ENCODE assay signal across 8 cellular contexts in genomic region chr19:48543121-48543710, GRCh38. TPM values are rescaled to one million over a fixed set of nuclear protein-coding genes. Genes with fewer than 3 reads are reported as not detected.
DNase-seq lines count a peak whose midpoint lies in the region; ATAC-seq, FAIRE-seq and TF ChIP-seq lines count a peak whose summit lies in the region.
"Had no signal": no experiment of that assay in that cellular context is flagged by ENCODE, and none has a peak within 500 bp of the region (broad histone marks: within the 10 kb centered on the region; RNA-seq: fewer than 3 reads in every experiment).

No MANE protein-coding gene starts in this region.

- ATAC-seq in foreskin keratinocyte, result peak; percentile 84
- no peak for ATAC-seq in stimulated activated naive B cell treated with anti-CD40 and anti-IgM and Interleukin-4, amounts not matched to agents 10 μg/mL and 1 μg/mL and 100 μg/mL, for 72 hours (replicated peaks)
- ATAC-seq in CD8-positive, alpha-beta T cell, result no peak

- peaks cover 3 to 6% of the 10 kb centered on the region in 2 donors for H3K27me3 Mint-ChIP-seq in stimulated activated naive B cell treated with anti-CD40 and anti-IgM and Interleukin-4, amounts not matched to agents 10 μg/mL and 1 μg/mL and 100 μg/mL, for 72 hours
- H3K27me3 Mint-ChIP-seq in CD8-positive, alpha-beta T cell (ENCODE audit: low read depth), result no peaks in the 10 kb centered on the region
- H3K27me3 Mint-ChIP-seq: memory B cell had no signal

- H3K27me3 ChIP-seq in foreskin keratinocyte, result no peaks in the 10 kb centered on the region
- no peaks in the 10 kb centered on the region for H3K27me3 ChIP-seq in CD8-positive, alpha-beta T cell (ENCODE audit: insufficient read depth, low read length)

- no peaks in the 10 kb centered on the region for H3K9me3 Mint-ChIP-seq in stimulated activated naive B cell treated with anti-CD40 and anti-IgM and Interleukin-4, amounts not matched to agents 10 μg/mL and 1 μg/mL and 100 μg/mL, for 72 hours
- no peaks in the 10 kb centered on the region for H3K9me3 Mint-ChIP-seq in CD8-positive, alpha-beta T cell

- peak overlapping the region; percentile 82 for H3K27ac Mint-ChIP-seq in stimulated activated naive B cell treated with anti-CD40 and anti-IgM and Interleukin-4, amounts not matched to agents 10 μg/mL and 1 μg/mL and 100 μg/mL, for 72 hours
- H3K27ac Mint-ChIP-seq in CD8-positive, alpha-beta T cell, result no peak overlapping the region
- H3K27ac Mint-ChIP-seq: memory B cell had no signal

- no peaks in the 10 kb centered on the region for H3K36me3 Mint-ChIP-seq in stimulated activated naive B cell treated with anti-CD40 and anti-IgM and Interleukin-4, amounts not matched to agents 10 μg/mL and 1 μg/mL and 100 μg/mL, for 72 hours
- H3K36me3 Mint-ChIP-seq in CD8-positive, alpha-beta T cell, result no peaks in the 10 kb centered on the region
- H3K36me3 Mint-ChIP-seq: memory B cell had no signal

- no peak overlapping the region for H3K4me3 ChIP-seq in HEK293 (ENCODE audit: low read depth, low read length)
- no peak overlapping the region for H3K4me3 ChIP-seq in CD8-positive, alpha-beta T cell (ENCODE audit: low read depth, low read length)

- TF ChIP-seq CTCF in HEK293 (tag by site-specific recombination; IDR thresholded peaks at IDR 0.05) (no peak), foreskin keratinocyte (conservative IDR thresholded peaks at IDR 0.05) (no peak), D721Med (IDR thresholded peaks at IDR 0.05; ENCODE audit: insufficient read depth, missing control alignments) (no peak)
- no peak for TF ChIP-seq CTCF in CD8-positive, alpha-beta T cell (IDR thresholded peaks at IDR 0.05)

- DNase-seq in RPMI7951 (ENCODE audit: low read depth) (peak; percentile 75), foreskin keratinocyte (peak; percentile 75 to 89), D721Med (ENCODE audit: insufficient read length, low spot score) (no peak), NCI-H82 (lab: John Stamatoyannopoulos, UW) (no peak)
- DNase-seq in stimulated activated naive B cell treated with anti-CD40 and anti-IgM and Interleukin-4, amounts not matched to agents 10 μg/mL and 1 μg/mL and 100 μg/mL, for 72 hours, result no peak
- DNase-seq in CD8-positive, alpha-beta T cell, result no peak

- H3K36me3 ChIP-seq in HEK293 (ENCODE audit: control insufficient read depth in 2 of 2, insufficient read depth in 1 of 2, low read length in 2 of 2), result no peaks in the 10 kb centered on the region
- H3K36me3 ChIP-seq in CD8-positive, alpha-beta T cell (ENCODE audit: insufficient read depth, low read length), result no peaks in the 10 kb centered on the region

- FAIRE-seq in D721Med (lab: Jason Lieb, UNC), result no peak

- no peaks in the 10 kb centered on the region for H3K9me3 ChIP-seq in HEK293 (ENCODE audit: control insufficient read depth, insufficient read depth, low read depth, low read length)
- H3K9me3 ChIP-seq in CD8-positive, alpha-beta T cell (ENCODE audit: low read length), result no peaks in the 10 kb centered on the region

- no peak overlapping the region for H3K27ac ChIP-seq in HEK293 (ENCODE audit: extremely low read depth, low read depth, low read length)
- H3K27ac ChIP-seq in foreskin keratinocyte, result no peak overlapping the region
- H3K27ac ChIP-seq in CD8-positive, alpha-beta T cell (ENCODE audit: low read depth, low read length), result no peak overlapping the region

- H3K4me1 Mint-ChIP-seq in stimulated activated naive B cell treated with anti-CD40 and anti-IgM and Interleukin-4, amounts not matched to agents 10 μg/mL and 1 μg/mL and 100 μg/mL, for 72 hours, result no peaks in the 10 kb centered on the region
- H3K4me1 Mint-ChIP-seq in CD8-positive, alpha-beta T cell (ENCODE audit: low read depth), result no peaks in the 10 kb centered on the region
- H3K4me1 Mint-ChIP-seq: memory B cell had no signal

- CTCF ChIA-PET in HEK293 (lab: Yijun Ruan, JAX), result no interaction called here
- CTCF ChIA-PET in CD8-positive, alpha-beta T cell (lab: Charles Lee), result no interaction called here

- POLR2A ChIA-PET in HEK293 (lab: Yijun Ruan, JAX), result interaction anchor here (1.1 kb wide), 1 partner anchor 29 kb away, joined by 3 read pairs; no protein-coding TSS in a partner anchor
- POLR2A ChIA-PET in CD8-positive, alpha-beta T cell (lab: Charles Lee), result no interaction called here

- intact Hi-C loops in CD8-positive, alpha-beta T cell (cut with DNase I, micrococcal nuclease), result no loop called here

- no peak overlapping the region for H3K4me3 Mint-ChIP-seq in stimulated activated naive B cell treated with anti-CD40 and anti-IgM and Interleukin-4, amounts not matched to agents 10 μg/mL and 1 μg/mL and 100 μg/mL, for 72 hours
- H3K4me3 Mint-ChIP-seq in CD8-positive, alpha-beta T cell, result no peak overlapping the region
- H3K4me3 Mint-ChIP-seq: memory B cell had no signal

- H3K4me1 ChIP-seq in HEK293 (ENCODE audit: control insufficient read depth, insufficient read depth, low read length), result no peaks in the 10 kb centered on the region; the same call in 1 of the 2 replicates
- no peaks in the 10 kb centered on the region for H3K4me1 ChIP-seq in foreskin keratinocyte
- no peaks in the 10 kb centered on the region for H3K4me1 ChIP-seq in CD8-positive, alpha-beta T cell (ENCODE audit: insufficient read depth, low read length)

TF ChIP-seq in HEK293, 187 proteins besides CTCF, POLR2A, EP300 and RAD21 (continues in another document):
- no peak for TF ChIP-seq ZNF302 (tag by site-specific recombination; IDR thresholded peaks at IDR 0.05; ENCODE audit: low read depth)
- no peak for TF ChIP-seq ZNF23 (tag by site-specific recombination; IDR thresholded peaks at IDR 0.05; ENCODE audit: borderline replicate concordance)
- TF ChIP-seq HOXA7 (CRISPR knock-in tag; IDR thresholded peaks at IDR 0.05; ENCODE audit: borderline replicate concordance), result no peak
- TF ChIP-seq, protein P1, sequence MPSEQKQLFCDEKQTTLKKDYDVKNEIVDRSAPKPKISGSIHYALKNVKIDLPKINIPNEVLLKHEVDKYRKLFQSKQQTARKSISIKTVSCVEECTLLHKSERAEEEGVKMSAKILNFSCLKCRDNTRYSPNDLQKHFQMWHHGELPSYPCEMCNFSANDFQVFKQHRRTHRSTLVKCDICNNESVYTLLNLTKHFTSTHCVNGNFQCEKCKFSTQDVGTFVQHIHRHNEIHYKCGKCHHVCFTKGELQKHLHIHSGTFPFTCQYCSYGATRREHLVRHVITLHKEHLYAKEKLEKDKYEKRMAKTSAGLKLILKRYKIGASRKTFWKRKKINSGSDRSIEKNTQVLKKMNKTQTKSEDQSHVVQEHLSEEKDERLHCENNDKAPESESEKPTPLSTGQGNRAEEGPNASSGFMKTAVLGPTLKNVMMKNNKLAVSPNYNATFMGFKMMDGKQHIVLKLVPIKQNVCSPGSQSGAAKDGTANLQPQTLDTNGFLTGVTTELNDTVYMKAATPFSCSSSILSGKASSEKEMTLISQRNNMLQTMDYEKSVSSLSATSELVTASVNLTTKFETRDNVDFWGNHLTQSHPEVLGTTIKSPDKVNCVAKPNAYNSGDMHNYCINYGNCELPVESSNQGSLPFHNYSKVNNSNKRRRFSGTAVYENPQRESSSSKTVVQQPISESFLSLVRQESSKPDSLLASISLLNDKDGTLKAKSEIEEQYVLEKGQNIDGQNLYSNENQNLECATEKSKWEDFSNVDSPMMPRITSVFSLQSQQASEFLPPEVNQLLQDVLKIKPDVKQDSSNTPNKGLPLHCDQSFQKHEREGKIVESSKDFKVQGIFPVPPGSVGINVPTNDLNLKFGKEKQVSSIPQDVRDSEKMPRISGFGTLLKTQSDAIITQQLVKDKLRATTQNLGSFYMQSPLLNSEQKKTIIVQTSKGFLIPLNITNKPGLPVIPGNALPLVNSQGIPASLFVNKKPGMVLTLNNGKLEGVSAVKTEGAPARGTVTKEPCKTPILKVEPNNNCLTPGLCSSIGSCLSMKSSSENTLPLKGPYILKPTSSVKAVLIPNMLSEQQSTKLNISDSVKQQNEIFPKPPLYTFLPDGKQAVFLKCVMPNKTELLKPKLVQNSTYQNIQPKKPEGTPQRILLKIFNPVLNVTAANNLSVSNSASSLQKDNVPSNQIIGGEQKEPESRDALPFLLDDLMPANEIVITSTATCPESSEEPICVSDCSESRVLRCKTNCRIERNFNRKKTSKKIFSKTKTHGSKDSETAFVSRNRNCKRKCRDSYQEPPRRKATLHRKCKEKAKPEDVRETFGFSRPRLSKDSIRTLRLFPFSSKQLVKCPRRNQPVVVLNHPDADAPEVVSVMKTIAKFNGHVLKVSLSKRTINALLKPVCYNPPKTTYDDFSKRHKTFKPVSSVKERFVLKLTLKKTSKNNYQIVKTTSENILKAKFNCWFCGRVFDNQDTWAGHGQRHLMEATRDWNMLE (tag by site-specific recombination; conservative IDR thresholded peaks at IDR 0.05; ENCODE audit: low read depth), result no peak
- TF ChIP-seq KLF9 (tag by site-specific recombination; IDR thresholded peaks at IDR 0.05; ENCODE audit: low read depth), result no peak
- TF ChIP-seq SP7 (tag by site-specific recombination; IDR thresholded peaks at IDR 0.05), result no peak
- TF ChIP-seq ZNF529 (tag by site-specific recombination; IDR thresholded peaks at IDR 0.05; ENCODE audit: insufficient replicate concordance), result no peak
- no peak for TF ChIP-seq ZNF555 (tag by site-specific recombination; conservative IDR thresholded peaks at IDR 0.05)
- TF ChIP-seq, protein P2, sequence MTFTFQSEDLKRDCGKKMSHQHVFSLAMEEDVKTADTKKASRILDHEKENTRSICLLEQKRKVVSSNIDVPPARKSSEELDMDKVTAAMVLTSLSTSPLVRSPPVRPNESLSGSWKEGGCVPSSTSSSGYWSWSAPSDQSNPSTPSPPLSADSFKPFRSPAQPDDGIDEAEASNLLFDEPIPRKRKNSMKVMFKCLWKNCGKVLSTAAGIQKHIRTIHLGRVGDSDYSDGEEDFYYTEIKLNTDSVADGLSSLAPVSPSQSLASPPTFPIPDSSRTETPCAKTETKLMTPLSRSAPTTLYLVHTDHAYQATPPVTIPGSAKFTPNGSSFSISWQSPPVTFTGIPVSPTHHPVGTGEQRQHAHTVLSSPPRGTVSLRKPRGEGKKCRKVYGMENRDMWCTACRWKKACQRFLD (tag by site-specific recombination; IDR thresholded peaks at IDR 0.05), result no peak
- no peak for TF ChIP-seq ZNF580 (tag by site-specific recombination; IDR thresholded peaks at IDR 0.05)
- TF ChIP-seq ZNF248 (tag by site-specific recombination; IDR thresholded peaks at IDR 0.05), result no peak
- TF ChIP-seq ZNF391 (tag by site-specific recombination; IDR thresholded peaks at IDR 0.05; ENCODE audit: borderline replicate concordance, low read depth), result no peak

RNA-seq across cellular contexts. Expression of gene SULT2B1, which starts 8.8 kb away (rescaled TPM):
- 0.39 TPM in 1 of 2 replicates, not detected in the other for total RNA-seq in RPMI7951 (2014; rRNA removed; shearing (Covaris generic))
- total RNA-seq in foreskin keratinocyte, result 1.0 and 1.3 TPM in 2 replicates
- polyA plus RNA-seq in foreskin keratinocyte, result 1.6 and 2.4 TPM in 2 replicates
- not detected for total RNA-seq in CD8-positive, alpha-beta T cell

RNA-seq across cellular contexts. Expression of gene LMTK3, which starts 31.6 kb away (rescaled TPM):
- total RNA-seq in RPMI7951 (2014; rRNA removed; shearing (Covaris generic)), result not detected in 2 replicates
- total RNA-seq in foreskin keratinocyte, result 4.2 and 4.3 TPM in 2 replicates
- 3.6 TPM in 2 replicates for polyA plus RNA-seq in foreskin keratinocyte
- 10 to 100 TPM; 13.7 to 16.9 TPM for total RNA-seq in CD8-positive, alpha-beta T cell

Comparison
In these comparisons a context has a peak if more than half of its experiments do, and no peak if none do; other contexts are left out.
1. DNase-seq: peak in RPMI7951 (single experiment) and foreskin keratinocyte (2 of 2); none in stimulated activated naive B cell treated with anti-CD40 and anti-IgM and Interleukin-4, amounts not matched to agents 10 μg/mL and 1 μg/mL and 100 μg/mL, for 72 hours (single experiment), CD8-positive, alpha-beta T cell (0 of 7), D721Med (single experiment) and NCI-H82 (single experiment).